Comparison of ENCODE assay signal across 20 cellular contexts in the genomic region with DNA sequence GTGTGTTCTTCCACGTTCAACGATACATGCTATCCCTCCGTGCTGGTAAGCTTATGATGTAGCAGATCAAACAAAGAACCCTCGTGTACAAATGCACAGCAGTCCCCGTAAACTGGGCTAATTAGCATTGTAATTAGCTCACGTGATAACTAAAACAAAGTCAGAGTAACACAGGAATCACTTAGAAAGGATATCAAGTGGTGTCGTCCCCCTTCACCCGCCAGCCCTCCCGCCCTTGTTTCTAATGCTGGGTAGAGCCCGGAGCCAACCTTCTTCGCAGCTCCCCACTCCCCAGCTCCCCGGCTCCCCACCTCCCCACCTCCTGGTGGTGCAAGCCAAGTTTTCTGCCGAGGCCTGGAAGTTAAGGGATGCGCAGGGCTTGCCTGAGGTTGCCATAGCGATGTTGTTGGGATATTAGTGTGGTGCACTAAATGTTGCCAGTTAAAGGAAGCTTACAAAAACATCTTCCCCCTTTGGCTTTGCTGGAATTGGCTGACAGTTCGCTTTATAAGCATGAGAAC.
DNase-seq lines count a peak whose midpoint lies in the region; ATAC-seq and FAIRE-seq lines count a peak whose summit lies in the region.
"Had no signal": no experiment of that assay in that cellular context is flagged by ENCODE, and none has a peak within 500 bp of the region (broad histone marks: within the 10 kb centered on the region; RNA-seq: fewer than 3 reads in every experiment).

No MANE protein-coding gene starts in this region.

- no peak for ATAC-seq in naive thymus-derived CD8-positive, alpha-beta T cell
- ATAC-seq: sciatic nerve, T-cell had no signal

- no peak overlapping the region for H3K27ac ChIP-seq in mesendoderm (ENCODE audit: low read depth, low read length)
- H3K27ac ChIP-seq: left ventricle myocardium inferior, uterus had no signal

- no peaks in the 10 kb centered on the region for H3K36me3 ChIP-seq in mesendoderm (ENCODE audit: control insufficient read depth, insufficient read depth, low read length)
- H3K36me3 ChIP-seq: left ventricle myocardium inferior, uterus had no signal

- no peaks in the 10 kb centered on the region for H3K36me3 Mint-ChIP-seq in naive thymus-derived CD8-positive, alpha-beta T cell
- H3K36me3 Mint-ChIP-seq: activated CD4-positive, alpha-beta memory T cell treated with anti-CD3 and anti-CD28 coated beads for 36 hours; activated naive CD4-positive, alpha-beta T cell treated with anti-CD3 and anti-CD28 coated beads, Interleukin-2, amount 50 U/mL, for 24 hours; CD4-positive, CD25-positive, alpha-beta regulatory T cell; T-cell had no signal

- no CpG with 5 or more reads among the region's 16 CpGs for WGBS in mesendoderm (ENCODE audit: extremely low coverage, insufficient coverage, low lambda C conversion rate)

- H3K4me3 ChIP-seq in mesendoderm (ENCODE audit: low read length): no peak overlapping the region
- H3K4me3 ChIP-seq: left ventricle myocardium inferior, uterus had no signal

- FAIRE-seq in RCC 7860 (lab: Jason Lieb, UNC): no peak

- no peak overlapping the region for H2BK5ac ChIP-seq in mesendoderm (ENCODE audit: low read length)

- intact Hi-C loops in head of caudate nucleus (cut with DNase I): loop anchor here (10.0 kb wide), 1 partner anchor 356 kb away; a partner anchor contains a TSS

- peaks cover 22 to 41% (median 24%) of the 10 kb centered on the region in 5 donors for H3K27me3 Mint-ChIP-seq in naive thymus-derived CD8-positive, alpha-beta T cell

- H2BK120ac ChIP-seq in mesendoderm (ENCODE audit: low read depth, low read length): no peak overlapping the region

- H3K27me3 ChIP-seq in mesendoderm (ENCODE audit: insufficient read depth, low read length, poor library complexity): no peaks in the 10 kb centered on the region
- H3K27me3 ChIP-seq: uterus had no signal

- POLR2A ChIA-PET in naive thymus-derived CD8-positive, alpha-beta T cell (lab: Charles Lee): no interaction called here

- H3K9ac ChIP-seq in mesendoderm (ENCODE audit: low read length): no peak overlapping the region

- peak; percentile 72 for DNase-seq in COR-L47 (lab: John Stamatoyannopoulos, UW)
- DNase-seq in amygdala (lab: John Stamatoyannopoulos, UW): peak in 49 of 56 donors; percentile 3 to 68 (median 39)
- DNase-seq in head of caudate nucleus: peak; percentile 8 to 75 (median 47)
- peak; percentile 48 for DNase-seq in mesendoderm
- no peak for DNase-seq in RCC 7860 (ENCODE audit: low spot score)
- no peak for DNase-seq in naive thymus-derived CD8-positive, alpha-beta T cell
- DNase-seq in germinal center (ENCODE audit: low spot score): no peak
- no peak for DNase-seq in epidermal melanocyte (ENCODE audit: insufficient read length, low spot score)
- DNase-seq: activated CD4-positive, alpha-beta memory T cell treated with anti-CD3 and anti-CD28 coated beads for 36 hours; activated T-cell treated with anti-CD3 and anti-CD28 coated beads, Interleukin-2, amount 50 U/mL, for 1 hour; CD4-positive, CD25-positive, alpha-beta regulatory T cell; effector CD4-positive, alpha-beta T cell; left ventricle myocardium inferior; NCI-H187 treated with DMSO at 0.1 percent for 48 hours; Right ventricle myocardium superior; T-cell; uterus had no signal

- no peak overlapping the region for H3K18ac ChIP-seq in mesendoderm (ENCODE audit: low read length)

- H3K23ac ChIP-seq in mesendoderm (ENCODE audit: low read length): no peak overlapping the region

- no peak overlapping the region for H3K27ac Mint-ChIP-seq in naive thymus-derived CD8-positive, alpha-beta T cell
- H3K27ac Mint-ChIP-seq: activated CD4-positive, alpha-beta memory T cell treated with anti-CD3 and anti-CD28 coated beads for 36 hours; activated naive CD4-positive, alpha-beta T cell treated with anti-CD3 and anti-CD28 coated beads, Interleukin-2, amount 50 U/mL, for 24 hours; CD4-positive, CD25-positive, alpha-beta regulatory T cell; stimulated activated naive CD8-positive, alpha-beta T cell treated with anti-CD3 and anti-CD28 coated beads, Interleukin-15, Interleukin-2, amounts not matched to agents 100 ng/mL and 50 ng/mL, for 24 hours; T-cell had no signal

- H4K5ac ChIP-seq in mesendoderm (ENCODE audit: low read length): no peak overlapping the region

- peak overlapping the region; percentile 9 for H3K4me2 ChIP-seq in mesendoderm (ENCODE audit: low read length)

- H3K56ac ChIP-seq in mesendoderm (ENCODE audit: low read length): no peak overlapping the region

- H3K79me2 ChIP-seq in mesendoderm (ENCODE audit: control insufficient read depth, insufficient read depth, low read length): no peaks in the 10 kb centered on the region

- no peaks in the 10 kb centered on the region for H3K79me1 ChIP-seq in mesendoderm (ENCODE audit: low read length)

- H3K4ac ChIP-seq in mesendoderm (ENCODE audit: low read depth, low read length): no peak overlapping the region

- H4K8ac ChIP-seq in mesendoderm (ENCODE audit: low read depth, low read length): no peak overlapping the region

- no peak overlapping the region for H2AK5ac ChIP-seq in mesendoderm (ENCODE audit: low read length)

- H3K4me1 ChIP-seq in mesendoderm (ENCODE audit: control insufficient read depth, low read depth, low read length): no peaks in the 10 kb centered on the region
- H3K4me1 ChIP-seq: left ventricle myocardium inferior, uterus had no signal

- H2BK15ac ChIP-seq in mesendoderm (replicated peaks; ENCODE audit: low read depth): no peak overlapping the region

- H3K9me3 Mint-ChIP-seq in naive thymus-derived CD8-positive, alpha-beta T cell: no peaks in the 10 kb centered on the region
- H3K9me3 Mint-ChIP-seq: activated CD4-positive, alpha-beta memory T cell treated with anti-CD3 and anti-CD28 coated beads for 36 hours; activated naive CD4-positive, alpha-beta T cell treated with anti-CD3 and anti-CD28 coated beads, Interleukin-2, amount 50 U/mL, for 24 hours; stimulated activated naive CD8-positive, alpha-beta T cell treated with anti-CD3 and anti-CD28 coated beads, Interleukin-15, Interleukin-2, amounts not matched to agents 100 ng/mL and 50 ng/mL, for 24 hours; T-cell had no signal

- no peaks in the 10 kb centered on the region for H3K4me1 Mint-ChIP-seq in naive thymus-derived CD8-positive, alpha-beta T cell
- H3K4me1 Mint-ChIP-seq: activated naive CD4-positive, alpha-beta T cell treated with anti-CD3 and anti-CD28 coated beads, Interleukin-2, amount 50 U/mL, for 24 hours; CD4-positive, CD25-positive, alpha-beta regulatory T cell; T-cell had no signal

- H3K4me3 Mint-ChIP-seq in naive thymus-derived CD8-positive, alpha-beta T cell: no peak overlapping the region
- H3K4me3 Mint-ChIP-seq: activated CD4-positive, alpha-beta memory T cell treated with anti-CD3 and anti-CD28 coated beads for 36 hours; activated naive CD4-positive, alpha-beta T cell treated with anti-CD3 and anti-CD28 coated beads, Interleukin-2, amount 50 U/mL, for 24 hours; CD4-positive, CD25-positive, alpha-beta regulatory T cell; stimulated activated naive CD8-positive, alpha-beta T cell treated with anti-CD3 and anti-CD28 coated beads, Interleukin-15, Interleukin-2, amounts not matched to agents 100 ng/mL and 50 ng/mL, for 24 hours; T-cell had no signal

Comparison
In these comparisons a context has a peak if more than half of its experiments do, and no peak if none do; other contexts are left out.
1. DNase-seq: peak in COR-L47 (single experiment), amygdala (49 of 56), head of caudate nucleus (42 of 42) and mesendoderm (single experiment); none in RCC 7860 (single experiment), naive thymus-derived CD8-positive, alpha-beta T cell (0 of 10), germinal center (single experiment) and epidermal melanocyte (single experiment).